In the genomic region with DNA sequence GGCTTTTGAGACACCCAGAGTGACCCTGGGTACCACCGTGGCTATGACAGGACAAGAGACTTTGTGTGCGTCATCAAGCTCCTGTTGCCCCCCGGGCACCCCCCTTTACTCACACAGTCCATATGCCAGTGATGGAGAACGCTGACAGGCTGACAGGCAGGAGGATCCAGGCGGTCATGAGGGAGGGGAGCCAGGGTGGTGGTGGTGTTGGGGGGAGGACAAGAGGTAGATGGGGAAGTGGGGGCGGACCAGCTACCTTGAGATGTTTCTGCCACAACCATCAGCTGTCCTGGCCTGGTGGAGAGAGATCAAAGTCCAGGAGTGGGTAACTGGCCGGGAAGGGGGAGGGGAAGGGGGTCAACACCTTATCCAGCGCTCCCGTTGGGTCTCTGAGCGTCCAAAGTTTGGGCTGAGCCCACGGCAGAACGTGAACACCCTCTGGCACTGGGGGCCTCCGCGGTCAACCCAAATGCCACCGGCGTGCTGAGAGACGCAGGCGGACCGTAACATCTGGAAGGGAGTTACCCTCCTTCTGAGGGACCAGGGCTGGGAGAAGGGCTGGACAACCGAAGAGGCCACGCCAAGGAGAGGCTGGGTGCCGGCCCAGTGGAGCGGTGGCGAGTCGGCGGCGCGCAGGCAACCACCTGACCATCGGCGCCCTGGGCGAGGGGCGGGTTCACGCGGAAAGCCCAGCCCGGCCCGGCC, we compare ENCODE assay signal across 8 cellular contexts. TPM values are rescaled to one million over a fixed set of nuclear protein-coding genes. Genes with fewer than 3 reads are reported as not detected.
A peak's percentile ranks its signal among the peaks of the same experiment; 100 is the strongest.
DNase-seq lines count a peak whose midpoint lies in the region; ATAC-seq and TF ChIP-seq lines count a peak whose summit lies in the region.

No MANE protein-coding gene starts in this region.

- peaks cover 21% of the 10 kb centered on the region for H3K79me2 ChIP-seq in SK-N-SH (ENCODE audit: insufficient read depth)

- CTCF ChIA-PET in A673 (lab: Charles Lee): no interaction called here
- CTCF ChIA-PET in SK-N-SH (lab: Yijun Ruan, JAX): interaction anchor here (1.0 to 1.4 kb wide), 3 partner anchors 9 to 53 kb away, joined by 3 to 4 read pairs (median 3); a partner anchor contains a TSS

- peaks cover 11% of the 10 kb centered on the region for H3K4me1 ChIP-seq in A673 (ENCODE audit: insufficient read depth, low read length, poor library complexity, severe bottlenecking)
- H3K4me1 ChIP-seq in SK-N-SH (ENCODE audit: control insufficient read depth in 1 of 2, insufficient read depth in 2 of 2, low read depth in 1 of 2, low read length in 1 of 2): peaks cover 6 to 23% of the 10 kb centered on the region in 2 experiments; a peak in 2 of 4 replicates
- peaks cover 17 to 26% of the 10 kb centered on the region in 2 donors for H3K4me1 ChIP-seq in mucosa of rectum (ENCODE audit: control insufficient read depth in 2 of 2, insufficient read depth in 2 of 2, low read length in 2 of 2)
- H3K4me1 ChIP-seq in aorta (ENCODE audit: control insufficient read depth in 1 of 2, insufficient read depth in 2 of 2, low read length in 2 of 2): peaks cover 2 to 8% of the 10 kb centered on the region in 2 donors

- H3K9ac ChIP-seq in SK-N-SH (peak overlapping the region; percentile 72), mucosa of rectum (ENCODE audit: low read depth in 1 of 2, low read length in 2 of 2) (peak overlapping the region; percentile 69 to 75)

- peaks cover 18% of the 10 kb centered on the region for H3F3A ChIP-seq in SK-N-SH (replicated peaks; ENCODE audit: insufficient read depth)

- WGBS in SK-N-SH (ENCODE audit: low lambda C conversion rate): 31% methylated on average over 9 of the region's 36 CpGs
- 2 to 3% methylated on average over 21 to 36 of the region's 36 CpGs for WGBS in aorta, 2 donors

- H2AFZ ChIP-seq in SK-N-SH (ENCODE audit: low read depth): peak overlapping the region; percentile 71; the same call in 1 of the 2 replicates

- TF ChIP-seq EP300 in SK-N-SH (IDR thresholded peaks at IDR 0.05; ENCODE audit: borderline replicate concordance in 1 of 2, low read depth in 1 of 2, low read length in 1 of 2): no peak

- no peak for TF ChIP-seq CTCF in A673 (conservative IDR thresholded peaks at IDR 0.05; ENCODE audit: low read depth, low read length)
- TF ChIP-seq CTCF in SK-N-SH (IDR thresholded peaks at IDR 0.05): no peak
- TF ChIP-seq CTCF in epithelial cell of esophagus (IDR thresholded peaks at IDR 0.05; ENCODE audit: insufficient read depth, low read depth, low read length, missing control alignments): no peak

- no peaks in the 10 kb centered on the region for H3K9me2 ChIP-seq in SK-N-SH

- TF ChIP-seq RAD21 in SK-N-SH (IDR thresholded peaks at IDR 0.05; ENCODE audit: low read length): no peak

- POLR2A ChIA-PET in A673 (lab: Charles Lee; ENCODE audit: low non-redundant PET): no interaction called here
- POLR2A ChIA-PET in SK-N-SH (lab: Yijun Ruan, JAX): interaction anchor here (0.6 to 2.2 kb wide), 5 partner anchors 8 to 183 kb away, joined by 3 to 10 read pairs (median 7); a partner anchor contains a TSS

- H3K4me2 ChIP-seq in SK-N-SH: peak overlapping the region; percentile 96

- H4K20me1 ChIP-seq in SK-N-SH (ENCODE audit: insufficient read depth): no peaks in the 10 kb centered on the region

- H3K9me3 ChIP-seq in A673 (ENCODE audit: low read depth, low read length, poor library complexity, severe bottlenecking) (no peaks in the 10 kb centered on the region), SK-N-SH (no peaks in the 10 kb centered on the region), mucosa of rectum (ENCODE audit: control insufficient read depth in 2 of 2, low read length in 2 of 2) (no peaks in the 10 kb centered on the region), aorta (ENCODE audit: control insufficient read depth, low read length) (no peaks in the 10 kb centered on the region)

- DNase-seq in A673 (ENCODE audit: low spot score) (no peak), SK-N-SH (peak; percentile 45), epithelial cell of esophagus (ENCODE audit: low read depth) (peak; percentile 55), aorta (peak; percentile 85 to 92), NAMALWA (ENCODE audit: low spot score) (no peak)

- H3K36me3 ChIP-seq in A673 (ENCODE audit: insufficient read depth, low read length, poor library complexity, severe bottlenecking) (peaks cover 14% of the 10 kb centered on the region), SK-N-SH (replicated peaks in 1 of 2; ENCODE audit: control insufficient read depth in 1 of 2, insufficient read depth in 2 of 2, low read length in 1 of 2) (peaks cover 0 to 29% of the 10 kb centered on the region in 2 experiments), mucosa of rectum (ENCODE audit: control insufficient read depth in 2 of 2, insufficient read depth in 2 of 2, low read length in 2 of 2) (peaks cover 14 to 27% of the 10 kb centered on the region in 2 donors), aorta (ENCODE audit: control insufficient read depth in 1 of 2, insufficient read depth in 2 of 2, low read length in 1 of 2) (peaks cover 0 to under 1% of the 10 kb centered on the region in 2 donors)

- H3K27me3 ChIP-seq in A673 (replicated peaks; ENCODE audit: insufficient read depth, low read depth, low read length, poor library complexity) (no peaks in the 10 kb centered on the region), SK-N-SH (ENCODE audit: insufficient read depth) (no peaks in the 10 kb centered on the region), mucosa of rectum (ENCODE audit: control insufficient read depth in 2 of 2, insufficient read depth in 2 of 2, low read length in 2 of 2) (no peaks in the 10 kb centered on the region), aorta (ENCODE audit: control insufficient read depth in 1 of 2, insufficient read depth in 2 of 2, low read length in 1 of 2) (no peaks in the 10 kb centered on the region)

- intact Hi-C loops in A673 (cut with micrococcal nuclease; ENCODE audit: unreplicated experiment): no loop called here
- intact Hi-C loops in aorta (cut with DNase I): loop anchor here (5.0 kb wide), 1 partner anchor 40 kb away; a partner anchor contains a TSS

- ATAC-seq in GM18517 (IDR thresholded peaks at IDR 0.05; ENCODE audit: unreplicated experiment) (peak; percentile 45), HG02981 (IDR thresholded peaks at IDR 0.05; ENCODE audit: unreplicated experiment) (peak; percentile 27), aorta (ENCODE audit: low FRiP score) (peak; percentile 75)

- H3K27ac ChIP-seq in A673 (ENCODE audit: low read depth, low read length, poor library complexity, severe bottlenecking) (peak overlapping the region; percentile 57), SK-N-SH (ENCODE audit: low read depth in 2 of 2, low read length in 1 of 2) (peak overlapping the region; percentile 24 to 75; a peak in 3 of 4 replicates), mucosa of rectum (ENCODE audit: low read depth in 2 of 2, low read length in 2 of 2) (peak overlapping the region; percentile 54 to 80), aorta (ENCODE audit: low read depth in 1 of 2, low read length in 2 of 2) (peak overlapping the region in 1 of 2 donors; percentile 30)

- peak overlapping the region; percentile 64 for H3K4me3 ChIP-seq in A673 (ENCODE audit: low read depth, low read length, poor library complexity, severe bottlenecking)
- H3K4me3 ChIP-seq in SK-N-SH (ENCODE audit: low read depth in 2 of 2, low read length in 1 of 2): peak overlapping the region; percentile 93 to 98
- H3K4me3 ChIP-seq in epithelial cell of esophagus (ENCODE audit: low read length): peak overlapping the region; percentile 73
- H3K4me3 ChIP-seq in mucosa of rectum (ENCODE audit: low read length in 2 of 2): peak overlapping the region; percentile 81 to 97
- peak overlapping the region; percentile 31 to 90 for H3K4me3 ChIP-seq in aorta (ENCODE audit: low read length in 2 of 2)

- BruUV-seq in A673 (replicated peaks; lab: Mats Ljungman, UMichigan): no TSS peak

TF ChIP-seq in SK-N-SH, 30 proteins besides CTCF, POLR2A, EP300 and RAD21:
- TF ChIP-seq, protein P1, sequence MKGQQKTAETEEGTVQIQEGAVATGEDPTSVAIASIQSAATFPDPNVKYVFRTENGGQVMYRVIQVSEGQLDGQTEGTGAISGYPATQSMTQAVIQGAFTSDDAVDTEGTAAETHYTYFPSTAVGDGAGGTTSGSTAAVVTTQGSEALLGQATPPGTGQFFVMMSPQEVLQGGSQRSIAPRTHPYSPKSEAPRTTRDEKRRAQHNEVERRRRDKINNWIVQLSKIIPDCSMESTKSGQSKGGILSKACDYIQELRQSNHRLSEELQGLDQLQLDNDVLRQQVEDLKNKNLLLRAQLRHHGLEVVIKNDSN (IDR thresholded peaks at IDR 0.05; ENCODE audit: borderline replicate concordance, low read depth): peak; percentile 61; the same call in 1 of the 2 replicates
- TF ChIP-seq TCF12 (IDR thresholded peaks at IDR 0.05) (no peak), FOSL2 (IDR thresholded peaks at IDR 0.05; ENCODE audit: borderline replicate concordance, low read depth) (no peak), POLR2AphosphoS5 (IDR thresholded peaks at IDR 0.05; ENCODE audit: low read depth, low read length) (peak; percentile 27; the same call in 1 of the 2 replicates)

RNA-seq across cellular contexts. Expression of a gene that starts 0.6 kb away (rescaled TPM):
- total RNA-seq in A673 (2021) (6.4 and 6.6 TPM in 2 replicates), aorta (10 to 100 TPM; 13.9 to 19.2 TPM)
- polyA plus RNA-seq in SK-N-SH (2012; rRNA removed) (20.2 TPM in 2 replicates), aorta (10 to 100 TPM; 17.8 to 27.8 TPM)
- 9.5 and 13.1 TPM in 2 replicates for polyA plus RNA-seq in SK-N-SH (2012; cell fraction: cytosol; rRNA removed)
- polyA plus RNA-seq in SK-N-SH (2012; cell fraction: nucleus; rRNA removed): 43.3 and 53.0 TPM in 2 replicates

RNA-seq across cellular contexts. Expression of a gene that starts 6.4 kb away (rescaled TPM):
- total RNA-seq in A673 (2021): 78.5 and 99.1 TPM in 2 replicates
- polyA plus RNA-seq in SK-N-SH (2012; rRNA removed): 312 and 353 TPM in 2 replicates
- 256 and 277 TPM in 2 replicates for polyA plus RNA-seq in SK-N-SH (2012; cell fraction: cytosol; rRNA removed)
- polyA plus RNA-seq in SK-N-SH (2012; cell fraction: nucleus; rRNA removed): 222 and 297 TPM in 2 replicates
- 10 to 100 TPM; 76.0 to 98.5 TPM for total RNA-seq in aorta
- 100 to 1,000 TPM; 148 to 203 TPM for polyA plus RNA-seq in aorta

RNA-seq across cellular contexts. Expression of a gene that starts 9.9 kb away (rescaled TPM):
- total RNA-seq in A673 (2021) (46.4 and 48.6 TPM in 2 replicates), aorta (10 to 100 TPM; 22.8 to 35.2 TPM)
- polyA plus RNA-seq in SK-N-SH (2012; rRNA removed) (14.5 and 24.3 TPM in 2 replicates), aorta (10 to 100 TPM; 15.5 to 19.9 TPM)
- polyA plus RNA-seq in SK-N-SH (2012; cell fraction: cytosol; rRNA removed): 9.1 and 11.2 TPM in 2 replicates
- 32.6 and 53.9 TPM in 2 replicates for polyA plus RNA-seq in SK-N-SH (2012; cell fraction: nucleus; rRNA removed)

RNA-seq across cellular contexts. Expression of a gene that starts 14.1 kb away (rescaled TPM):
- total RNA-seq in A673 (2021) (99.1 and 101 TPM in 2 replicates), aorta (10 to 100 TPM; 27.4 to 37.0 TPM)
- polyA plus RNA-seq in SK-N-SH (2012; rRNA removed) (49.1 and 50.3 TPM in 2 replicates), aorta (10 to 100 TPM; 33.6 to 37.0 TPM)
- polyA plus RNA-seq in SK-N-SH (2012; cell fraction: cytosol; rRNA removed): 40.6 and 46.9 TPM in 2 replicates
- polyA plus RNA-seq in SK-N-SH (2012; cell fraction: nucleus; rRNA removed): 80.7 and 110 TPM in 2 replicates

RNA-seq across cellular contexts. Expression of a gene that starts 17.7 kb away (rescaled TPM):
- 2.1 and 3.8 TPM in 2 replicates for total RNA-seq in A673 (2021)
- 9.8 and 12.0 TPM in 2 replicates for polyA plus RNA-seq in SK-N-SH (2012; rRNA removed)
- 7.2 and 10.5 TPM in 2 replicates for polyA plus RNA-seq in SK-N-SH (2012; cell fraction: cytosol; rRNA removed)
- polyA plus RNA-seq in SK-N-SH (2012; cell fraction: nucleus; rRNA removed): 1.8 and 5.7 TPM in 2 replicates
- 10 to 100 TPM; 60.3 to 83.8 TPM for total RNA-seq in aorta
- 100 to 1,000 TPM; 180 to 186 TPM for polyA plus RNA-seq in aorta

Comparison
In these comparisons a context has a peak if more than half of its experiments do, and no peak if none do; other contexts are left out.
1. DNase-seq: peak in SK-N-SH (single experiment), epithelial cell of esophagus (single experiment) and aorta (2 of 2); none in A673 (single experiment) and NAMALWA (single experiment).
2. Peak in every context shown above with its lines, with median percentiles within 50 percentile points of each other: H3K4me3 ChIP-seq and ATAC-seq.